Comparison of ENCODE assay signal across 17 cellular contexts in the genomic region with DNA sequence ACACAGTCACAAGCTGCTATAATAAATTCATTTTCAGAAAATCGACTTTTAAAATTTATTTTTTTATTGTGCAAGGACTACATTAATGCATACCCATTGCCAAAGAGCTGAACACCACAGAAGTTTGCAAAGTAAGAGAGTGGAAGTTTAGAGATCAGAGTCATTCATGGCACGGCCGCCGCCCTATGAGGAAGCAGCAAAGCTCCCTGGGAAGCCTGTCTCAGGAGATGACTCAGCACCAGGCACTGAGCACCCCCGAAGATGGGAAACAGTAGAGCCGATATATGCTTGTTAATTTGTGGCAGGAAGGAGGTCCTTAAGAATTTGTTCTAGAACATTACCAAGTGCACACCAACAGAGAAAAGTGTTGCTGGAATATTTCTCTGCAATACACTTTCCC.
DNase-seq lines count a peak whose midpoint lies in the region; ATAC-seq and TF ChIP-seq lines count a peak whose summit lies in the region.
"Had no signal": no experiment of that assay in that cellular context is flagged by ENCODE, and none has a peak within 500 bp of the region (broad histone marks: within the 10 kb centered on the region; RNA-seq: fewer than 3 reads in every experiment).

No MANE protein-coding gene starts in this region.

- H3K36me3 ChIP-seq in MG63 (no peaks in the 10 kb centered on the region), mesodermal cell (ENCODE audit: control insufficient read depth, insufficient read depth, low read length) (no peaks in the 10 kb centered on the region)
- H3K36me3 ChIP-seq: SJCRH30, upper lobe of right lung had no signal

- DNase-seq in AG10803 (ENCODE audit: low read depth) (peak; percentile 67), MG63 (peak; percentile 68), astrocyte of the spinal cord (ENCODE audit: low read depth, low spot score) (peak; percentile 77), glutamatergic neuron (no peak)
- DNase-seq in stimulated activated naive CD8-positive, alpha-beta T cell treated with anti-CD3 and anti-CD28 coated beads, Interleukin-15, amount 100 ng/mL, for 72 hours, result no peak
- DNase-seq in stimulated activated naive CD4-positive, alpha-beta T cell treated with Interleukin-2 at 50 U/mL for 16 hours (lab: John Stamatoyannopoulos, UW), result no peak
- DNase-seq in stimulated activated CD4-positive, alpha-beta T cell treated with anti-CD3 and anti-CD28 coated beads, Interleukin-2, amount 100 ng/mL, for 24 hours, result no peak
- DNase-seq: activated T-cell treated with anti-CD3 and anti-CD28 coated beads for 4 hours; DMS53; NCI-H1436 treated with DMSO at 0.1 percent for 48 hours; NCI-H774; stimulated activated CD4-positive, alpha-beta T cell treated with anti-CD3 and anti-CD28 coated beads, Interleukin-12 subunit alpha, Interleukin-12 subunit beta, amount 100 ng/mL, for 4 hours; upper lobe of right lung had no signal

- H3K4me1 Mint-ChIP-seq in stimulated activated naive CD8-positive, alpha-beta T cell treated with anti-CD3 and anti-CD28 coated beads, Interleukin-15, amount 100 ng/mL, for 72 hours, result no peaks in the 10 kb centered on the region
- H3K4me1 Mint-ChIP-seq in glutamatergic neuron (ENCODE audit: low read depth, unreplicated experiment), result peaks cover 22% of the 10 kb centered on the region

- no peak overlapping the region for H3K4me3 Mint-ChIP-seq in stimulated activated naive CD8-positive, alpha-beta T cell treated with anti-CD3 and anti-CD28 coated beads, Interleukin-15, amount 100 ng/mL, for 72 hours
- no peak overlapping the region for H3K4me3 Mint-ChIP-seq in glutamatergic neuron (ENCODE audit: unreplicated experiment)
- H3K4me3 Mint-ChIP-seq: nephron had no signal

- H3K9me3 ChIP-seq in MG63 (no peaks in the 10 kb centered on the region), mesodermal cell (ENCODE audit: control insufficient read depth, low read length) (no peaks in the 10 kb centered on the region)
- H3K9me3 ChIP-seq: SJCRH30, upper lobe of right lung had no signal

- H3K4me3 ChIP-seq in AG10803 (ENCODE audit: low read length) (no peak overlapping the region), MG63 (no peak overlapping the region), astrocyte of the spinal cord (ENCODE audit: low read depth, low read length) (no peak overlapping the region), mesodermal cell (ENCODE audit: extremely low read depth, insufficient read depth, low read length, poor library complexity, severe bottlenecking) (no peak overlapping the region)
- H3K4me3 ChIP-seq: SJCRH30, upper lobe of right lung had no signal

- no peaks in the 10 kb centered on the region for H3K27me3 Mint-ChIP-seq in stimulated activated naive CD8-positive, alpha-beta T cell treated with anti-CD3 and anti-CD28 coated beads, Interleukin-15, amount 100 ng/mL, for 72 hours
- no peaks in the 10 kb centered on the region for H3K27me3 Mint-ChIP-seq in glutamatergic neuron (ENCODE audit: unreplicated experiment)

- peaks cover 6% of the 10 kb centered on the region in 2 donors for H3K9me3 Mint-ChIP-seq in stimulated activated naive CD8-positive, alpha-beta T cell treated with anti-CD3 and anti-CD28 coated beads, Interleukin-15, amount 100 ng/mL, for 72 hours
- no peaks in the 10 kb centered on the region for H3K9me3 Mint-ChIP-seq in glutamatergic neuron (ENCODE audit: unreplicated experiment)
- H3K9me3 Mint-ChIP-seq: nephron had no signal

- H3K27me3 ChIP-seq in MG63, result no peaks in the 10 kb centered on the region
- H3K27me3 ChIP-seq: SJCRH30, upper lobe of right lung had no signal

- 80 to 100% methylated on average over 2 to 3 of the region's 6 CpGs for WGBS in mesodermal cell (ENCODE audit: insufficient coverage in 2 of 2), 2 experiments

- ATAC-seq in stimulated activated naive CD8-positive, alpha-beta T cell treated with anti-CD3 and anti-CD28 coated beads, Interleukin-15, amount 100 ng/mL, for 72 hours, result no peak
- ATAC-seq: left lobe of liver, upper lobe of right lung had no signal

- TF ChIP-seq CTCF in AG10803 (conservative IDR thresholded peaks at IDR 0.05; ENCODE audit: low read length), result no peak
- no peak for TF ChIP-seq CTCF in astrocyte of the spinal cord (IDR thresholded peaks at IDR 0.05; ENCODE audit: low read depth, low read length)
- no peak for TF ChIP-seq CTCF in glutamatergic neuron (IDR thresholded peaks at IDR 0.05; ENCODE audit: partially characterized antibody, unreplicated experiment)

- peaks cover 8% of the 10 kb centered on the region for H3K4me1 ChIP-seq in mesodermal cell (ENCODE audit: control insufficient read depth, insufficient read depth, low read length, poor library complexity, severe bottlenecking)
- H3K4me1 ChIP-seq: SJCRH30, upper lobe of right lung had no signal

- peak overlapping the region; percentile 20 for H3K27ac ChIP-seq in mesodermal cell (ENCODE audit: low read depth, low read length, severe bottlenecking)
- H3K27ac ChIP-seq: SJCRH30, upper lobe of right lung had no signal

- H3K36me3 Mint-ChIP-seq in glutamatergic neuron (ENCODE audit: unreplicated experiment), result no peaks in the 10 kb centered on the region

- in situ Hi-C loops in astrocyte of the spinal cord (cut with HindIII; ENCODE audit: low sequenced_read_pairs), result no loop called here

- H3K27ac Mint-ChIP-seq in stimulated activated naive CD8-positive, alpha-beta T cell treated with anti-CD3 and anti-CD28 coated beads, Interleukin-15, amount 100 ng/mL, for 72 hours, result no peak overlapping the region
- no peak overlapping the region for H3K27ac Mint-ChIP-seq in glutamatergic neuron (ENCODE audit: unreplicated experiment)
- H3K27ac Mint-ChIP-seq: nephron had no signal

Comparison
In these comparisons a context has a peak if more than half of its experiments do, and no peak if none do; other contexts are left out.
1. DNase-seq: peak in AG10803 (single experiment), MG63 (single experiment) and astrocyte of the spinal cord (single experiment); none in stimulated activated naive CD8-positive, alpha-beta T cell treated with anti-CD3 and anti-CD28 coated beads, Interleukin-15, amount 100 ng/mL, for 72 hours (0 of 2), stimulated activated naive CD4-positive, alpha-beta T cell treated with Interleukin-2 at 50 U/mL for 16 hours (single experiment), glutamatergic neuron (single experiment) and stimulated activated CD4-positive, alpha-beta T cell treated with anti-CD3 and anti-CD28 coated beads, Interleukin-2, amount 100 ng/mL, for 24 hours (0 of 2).